ENCODE assay signal across 16 cellular contexts in the genomic region with DNA sequence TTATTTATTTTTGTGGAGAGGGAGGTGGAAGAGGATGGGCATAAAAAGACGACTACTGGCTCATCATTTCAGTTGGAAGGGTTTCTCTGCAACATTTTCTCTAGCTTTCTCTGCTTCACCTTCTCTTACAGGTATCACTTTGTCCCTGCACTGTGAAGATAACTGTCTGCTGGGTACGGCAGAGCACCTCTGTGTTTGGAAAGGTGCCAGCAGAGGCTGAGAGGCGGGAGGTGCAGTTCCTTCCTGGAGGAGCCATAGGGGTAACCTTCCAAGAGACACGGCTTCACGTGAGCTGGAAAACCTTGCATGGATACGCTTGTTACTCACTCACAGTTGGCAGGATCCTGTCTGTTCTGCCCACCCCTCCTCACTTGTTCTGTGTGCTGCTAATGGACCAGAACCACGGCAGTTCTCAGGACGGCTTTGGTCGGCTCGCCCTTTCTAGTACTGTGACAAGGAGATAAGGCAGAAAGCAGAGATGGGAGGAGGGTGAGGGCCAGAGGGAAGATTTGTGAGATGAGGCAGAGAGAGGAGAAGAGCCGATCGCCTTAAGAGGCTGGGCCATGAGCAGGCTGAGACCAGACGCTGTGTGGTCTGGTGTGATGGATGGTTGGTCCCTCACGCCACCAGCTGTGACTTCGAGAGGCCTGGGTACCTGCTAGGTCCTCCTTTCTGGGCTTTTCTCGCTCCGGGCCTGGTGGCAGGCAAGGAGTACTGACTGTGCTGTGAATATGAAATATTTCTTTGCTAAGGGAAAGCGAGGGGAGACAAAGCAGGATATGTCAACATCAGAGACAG.
DNase-seq lines count a peak whose midpoint lies in the region; ATAC-seq and TF ChIP-seq lines count a peak whose summit lies in the region.
"Had no signal": no experiment of that assay in that cellular context is flagged by ENCODE, and none has a peak within 500 bp of the region (broad histone marks: within the 10 kb centered on the region; RNA-seq: fewer than 3 reads in every experiment).

No MANE protein-coding gene starts in this region.

- no peak for TF ChIP-seq EP300 in upper lobe of left lung (IDR thresholded peaks at IDR 0.05)
- no peak for TF ChIP-seq EP300 in ovary (IDR thresholded peaks at IDR 0.05)

- TF ChIP-seq CTCF in upper lobe of left lung (IDR thresholded peaks at IDR 0.05) (no peak), ovary (IDR thresholded peaks at IDR 0.05) (no peak)

- H3K27me3 ChIP-seq in upper lobe of left lung, result no peaks in the 10 kb centered on the region
- H3K27me3 ChIP-seq in ovary, result no peaks in the 10 kb centered on the region

- DNase-seq in NCI-H82 (lab: John Stamatoyannopoulos, UW) (peak; percentile 53), NCI-H82 treated with DMSO at 0.1 percent for 48 hours (lab: John Stamatoyannopoulos, UW; ENCODE audit: unreplicated experiment) (no peak), NCI-H510A (lab: John Stamatoyannopoulos, UW) (peak; percentile 33), kidney tubule cell (ENCODE audit: low spot score) (peak; percentile 48), upper lobe of left lung (no peak), ovary (no peak), AG08396 (ENCODE audit: low spot score) (no peak)
- DNase-seq: activated naive CD4-positive, alpha-beta T cell treated with Interleukin-2 at 50 U/mL for 16 hours; CD8-positive, alpha-beta memory T cell; left ventricle myocardium inferior; naive B cell; NCI-H524; retina; stimulated activated CD4-positive, alpha-beta T cell treated with anti-CD3 and anti-CD28 coated beads, Interleukin-2, amount 100 ng/mL, for 24 hours; SW 1271 had no signal

- ATAC-seq in upper lobe of left lung (ENCODE audit: low FRiP score in 2 of 2) (peak; percentile 20 to 22), GM21786 (IDR thresholded peaks at IDR 0.05; ENCODE audit: unreplicated experiment) (no peak)

- TF ChIP-seq POLR2A in upper lobe of left lung (IDR thresholded peaks at IDR 0.05), result no peak
- no peak for TF ChIP-seq POLR2A in ovary (IDR thresholded peaks at IDR 0.05)

- no peak overlapping the region for H3K27ac ChIP-seq in upper lobe of left lung
- H3K27ac ChIP-seq in ovary, result no peak overlapping the region
- H3K27ac ChIP-seq: left ventricle myocardium inferior had no signal

- H3K4me3 ChIP-seq in upper lobe of left lung, result no peak overlapping the region
- H3K4me3 ChIP-seq in ovary, result no peak overlapping the region
- H3K4me3 ChIP-seq: left ventricle myocardium inferior had no signal

- H3K9me3 ChIP-seq in upper lobe of left lung (no peaks in the 10 kb centered on the region), ovary (no peaks in the 10 kb centered on the region)

- H3K36me3 ChIP-seq in upper lobe of left lung (no peaks in the 10 kb centered on the region), ovary (no peaks in the 10 kb centered on the region)
- H3K36me3 ChIP-seq: left ventricle myocardium inferior had no signal

- 38 to 40% methylated on average over 18 of the region's 18 CpGs for WGBS in upper lobe of left lung, 2 donors
- 32 to 40% (median 39%) methylated on average over 18 of the region's 18 CpGs for WGBS in ovary, 3 donors

- intact Hi-C loops in ovary (cut with DNase I), result no loop called here

- H3K4me1 ChIP-seq in upper lobe of left lung, result no peaks in the 10 kb centered on the region
- no peaks in the 10 kb centered on the region for H3K4me1 ChIP-seq in ovary (ENCODE audit: insufficient read depth)
- H3K4me1 ChIP-seq: left ventricle myocardium inferior had no signal

Comparison
In these comparisons a context has a peak if more than half of its experiments do, and no peak if none do; other contexts are left out.
1. DNase-seq: peak in NCI-H82 (single experiment), NCI-H510A (single experiment) and kidney tubule cell (single experiment); none in NCI-H82 treated with DMSO at 0.1 percent for 48 hours (single experiment), upper lobe of left lung (0 of 2), ovary (0 of 5) and AG08396 (single experiment).